ENCODE assay signal across 28 cellular contexts in the genomic region with DNA sequence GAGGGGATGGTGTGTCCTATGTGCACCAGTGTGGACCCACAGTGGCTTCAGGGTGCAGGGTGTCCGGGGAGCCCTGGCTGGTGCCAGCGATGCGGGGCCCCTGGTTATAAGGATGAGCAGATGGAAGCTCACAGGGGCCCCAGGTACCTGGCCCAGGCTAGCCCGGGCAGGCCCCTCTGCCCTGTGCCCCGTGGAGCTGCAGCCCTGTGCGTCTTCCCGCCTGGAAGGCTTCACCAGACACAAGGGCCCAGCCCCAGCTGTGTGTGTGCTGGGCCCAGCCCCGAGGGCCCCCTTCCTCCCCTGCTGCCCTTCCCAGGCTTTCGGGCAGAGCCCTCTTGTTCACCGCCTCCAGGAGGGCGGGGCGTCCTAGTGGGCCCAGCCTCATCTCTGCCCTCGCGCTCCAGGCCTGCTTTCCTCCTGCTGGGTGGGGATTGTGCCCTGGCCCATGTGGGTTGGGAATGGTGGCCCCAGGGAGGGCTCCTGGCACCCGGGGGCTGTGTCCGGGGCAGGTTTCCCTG. TPM values are rescaled to one million over a fixed set of nuclear protein-coding genes. Genes with fewer than 3 reads are reported as not detected.
"Had no signal": no experiment of that assay in that cellular context is flagged by ENCODE, and none has a peak within 500 bp of the region (broad histone marks: within the 10 kb centered on the region; RNA-seq: fewer than 3 reads in every experiment).

No MANE protein-coding gene starts in this region.

- H3K27me3 ChIP-seq: heart right ventricle, neural progenitor cell, sigmoid colon, uterus had no signal

- DNase-seq: activated CD4-positive, alpha-beta memory T cell treated with anti-CD3 and anti-CD28 coated beads for 36 hours; activated CD4-positive, alpha-beta T cell treated with anti-CD3 and anti-CD28 coated beads for 48 hours; activated naive CD4-positive, alpha-beta T cell treated with Interleukin-2 at 50 U/mL for 16 hours; activated naive CD8-positive, alpha-beta T cell treated with anti-CD3 and anti-CD28 coated beads, Interleukin-2, amount 10 ng/mL, durations not matched to agents 7 days and 5 days; activated T-cell treated with anti-CD3 and anti-CD28 coated beads, Interleukin-2, amount 50 U/mL, for 24 hours; amniotic stem cell; heart right ventricle; kidney; lower lobe of right lung; naive thymus-derived CD4-positive, alpha-beta T cell; sigmoid colon; stimulated activated CD4-positive, alpha-beta T cell treated with anti-CD3 and anti-CD28 coated beads, Interleukin-2, amount 100 ng/mL, for 48 hours; stimulated activated CD8-positive, alpha-beta memory T cell treated with anti-CD3 and anti-CD28 coated beads, Interleukin-4, amount 100 ng/mL, for 48 hours; stimulated activated naive B cell treated with anti-CD40 and anti-IgM and Interleukin-4, amounts not matched to agents 10 μg/mL and 1 μg/mL and 100 μg/mL, for 72 hours; trophoblast cell; uterus had no signal

- H3K4me3 ChIP-seq: coronary artery, heart right ventricle, lower lobe of right lung, neural progenitor cell, sigmoid colon, uterus had no signal

- H3K9me3 ChIP-seq: heart right ventricle, lower lobe of right lung, sigmoid colon, uterus had no signal

- H3K27ac ChIP-seq: coronary artery, epithelial cell of prostate, heart right ventricle, lower lobe of right lung, neural progenitor cell, sigmoid colon, uterus had no signal

- H3K4me1 ChIP-seq: heart right ventricle, lower lobe of right lung, neural progenitor cell, sigmoid colon, uterus had no signal

- H3K36me3 ChIP-seq: neural progenitor cell, uterus had no signal

- ATAC-seq: heart right ventricle; left lobe of liver; lower lobe of right lung; naive thymus-derived CD4-positive, alpha-beta T cell; stimulated activated naive B cell treated with anti-CD40 and anti-IgM and Interleukin-4, amounts not matched to agents 10 μg/mL and 1 μg/mL and 100 μg/mL, for 72 hours had no signal

RNA-seq across cellular contexts. Expression of a gene that starts 30.1 kb away (rescaled TPM):
- total RNA-seq: activated CD4-positive, alpha-beta memory T cell treated with anti-CD3 and anti-CD28 coated beads for 36 hours; activated naive CD8-positive, alpha-beta T cell treated with anti-CD3 and anti-CD28 coated beads, Interleukin-2, amount 10 ng/mL, durations not matched to agents 7 days and 5 days; activated T-helper 2 cell treated with anti-CD3 and anti-CD28 coated beads, Interferon-gamma antibody, Interleukin-2, Interleukin-4, amounts not matched to agents 10 μg/mL and 5 μg/mL and 100 μg/mL, durations not matched to agents 14 hours and 24 hours and 36 hours; bronchial epithelial cell; fibroblast of villous mesenchyme; left lobe of liver; lower lobe of right lung; mesenteric fat pad; osteoblast; posterior vena cava; renal cortical epithelial cell; sigmoid colon had no signal

RNA-seq across cellular contexts. Expression of a gene that starts 54.1 kb away (rescaled TPM):
- total RNA-seq: activated CD4-positive, alpha-beta memory T cell treated with anti-CD3 and anti-CD28 coated beads for 36 hours; activated naive CD8-positive, alpha-beta T cell treated with anti-CD3 and anti-CD28 coated beads, Interleukin-2, amount 10 ng/mL, durations not matched to agents 7 days and 5 days; activated T-helper 2 cell treated with anti-CD3 and anti-CD28 coated beads, Interferon-gamma antibody, Interleukin-2, Interleukin-4, amounts not matched to agents 10 μg/mL and 5 μg/mL and 100 μg/mL, durations not matched to agents 14 hours and 24 hours and 36 hours; bronchial epithelial cell; fibroblast of villous mesenchyme; heart right ventricle; kidney; lower lobe of right lung; mesenteric fat pad; naive thymus-derived CD4-positive, alpha-beta T cell; osteoblast; posterior vena cava; renal cortical epithelial cell; sigmoid colon; temporal lobe; uterus had no signal
- polyA plus RNA-seq: heart right ventricle; naive thymus-derived CD4-positive, alpha-beta T cell; sigmoid colon had no signal
